Comparison of ENCODE assay signal across 17 cellular contexts in the genomic region with DNA sequence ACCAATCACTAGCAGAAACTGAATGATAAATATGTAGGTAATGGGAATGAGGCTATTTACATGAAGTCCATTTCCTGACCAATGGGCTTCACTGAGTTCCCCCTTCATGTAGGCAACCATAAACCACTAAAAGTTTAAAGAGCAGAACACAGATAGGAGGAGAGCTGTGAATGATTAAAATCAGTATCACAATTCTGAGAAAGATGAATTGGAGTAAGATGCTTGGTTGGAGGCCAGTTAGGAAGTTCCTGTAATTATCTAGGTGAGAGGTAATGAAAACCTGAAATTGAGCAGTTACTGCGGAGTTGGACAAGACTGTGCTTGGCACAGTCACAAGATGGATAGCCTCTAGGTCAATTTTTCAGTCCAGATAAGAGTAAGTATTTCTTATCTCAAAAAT. TPM values are rescaled to one million over a fixed set of nuclear protein-coding genes. Genes with fewer than 3 reads are reported as not detected.
DNase-seq lines count a peak whose midpoint lies in the region; ATAC-seq and TF ChIP-seq lines count a peak whose summit lies in the region.
"Had no signal": no experiment of that assay in that cellular context is flagged by ENCODE, and none has a peak within 500 bp of the region (broad histone marks: within the 10 kb centered on the region; RNA-seq: fewer than 3 reads in every experiment).

No MANE protein-coding gene starts in this region.

- H3K4me1 ChIP-seq in ascending aorta (no peaks in the 10 kb centered on the region), sigmoid colon (no peaks in the 10 kb centered on the region)
- H3K4me1 ChIP-seq: psoas muscle had no signal

- peak overlapping the region; percentile 83 for H3K27ac Mint-ChIP-seq in activated CD8-positive, alpha-beta memory T cell treated with anti-CD3 and anti-CD28 coated beads, Interleukin-2, amount 10 ng/mL, durations not matched to agents 7 days and 5 days
- peak overlapping the region; percentile 81 for H3K27ac Mint-ChIP-seq in activated naive CD8-positive, alpha-beta T cell

- H3K4me1 Mint-ChIP-seq in activated CD8-positive, alpha-beta memory T cell treated with anti-CD3 and anti-CD28 coated beads, Interleukin-2, amount 10 ng/mL, durations not matched to agents 7 days and 5 days: peaks cover 77% of the 10 kb centered on the region
- H3K4me1 Mint-ChIP-seq in activated naive CD8-positive, alpha-beta T cell (ENCODE audit: low read depth): peaks cover 55% of the 10 kb centered on the region

- no peak for DNase-seq in activated CD8-positive, alpha-beta memory T cell treated with anti-CD3 and anti-CD28 coated beads, Interleukin-2, amount 10 ng/mL, durations not matched to agents 7 days and 5 days
- DNase-seq in activated CD8-positive, alpha-beta memory T cell treated with anti-CD3 and anti-CD28 coated beads, Interleukin-2, amount 50 U/mL, for 48 hours: no peak
- DNase-seq in KBM-7 (peak; percentile 20), ascending aorta (ENCODE audit: low spot score in 2 of 2) (no peak), sigmoid colon (no peak), NCI-H2171 (lab: John Stamatoyannopoulos, UW) (no peak)
- no peak for DNase-seq in stimulated activated naive CD8-positive, alpha-beta T cell treated with anti-CD3 and anti-CD28 coated beads, Interleukin-15, Interleukin-2, amounts not matched to agents 100 U/mL and 50 U/mL, for 24 hours
- DNase-seq: activated CD4-positive, alpha-beta T cell treated with anti-CD3 and anti-CD28 coated beads, Interleukin-2, amount 50 U/mL, for 4 hours; activated effector memory CD4-positive, alpha-beta T cell treated with Interleukin-2 at 50 U/mL for 16 hours; mesenchymal stem cell; NCI-H2029 treated with DMSO at 0.1 percent for 48 hours; NCI-H510A treated with DMSO at 0.1 percent for 48 hours; psoas muscle; stomach; T1000 had no signal

- H3K36me3 Mint-ChIP-seq in activated CD8-positive, alpha-beta memory T cell treated with anti-CD3 and anti-CD28 coated beads, Interleukin-2, amount 10 ng/mL, durations not matched to agents 7 days and 5 days: peaks cover 50% of the 10 kb centered on the region
- H3K36me3 Mint-ChIP-seq in activated naive CD8-positive, alpha-beta T cell: no peaks in the 10 kb centered on the region

- in situ Hi-C loops in KBM-7 (cut with MboI; ENCODE audit: low pct_unique_long_range_greater_than_20kb, low sequenced_read_pairs): loop anchor here (25.0 kb wide), 1 partner anchor 431 kb away; no protein-coding TSS in a partner anchor

- H3K36me3 ChIP-seq in ascending aorta: no peaks in the 10 kb centered on the region
- no peaks in the 10 kb centered on the region for H3K36me3 ChIP-seq in sigmoid colon

- no peak for TF ChIP-seq EP300 in sigmoid colon (IDR thresholded peaks at IDR 0.05)

- no peaks in the 10 kb centered on the region for H3K9me3 Mint-ChIP-seq in activated CD8-positive, alpha-beta memory T cell treated with anti-CD3 and anti-CD28 coated beads, Interleukin-2, amount 10 ng/mL, durations not matched to agents 7 days and 5 days (ENCODE audit: low read depth)
- no peaks in the 10 kb centered on the region for H3K9me3 Mint-ChIP-seq in activated naive CD8-positive, alpha-beta T cell (ENCODE audit: low read depth)
- H3K9me3 Mint-ChIP-seq: neural crest cell had no signal

- H3K9me3 ChIP-seq in ascending aorta (no peaks in the 10 kb centered on the region), sigmoid colon (no peaks in the 10 kb centered on the region)
- H3K9me3 ChIP-seq: psoas muscle, stomach had no signal

- H3K4me3 Mint-ChIP-seq in activated CD8-positive, alpha-beta memory T cell treated with anti-CD3 and anti-CD28 coated beads, Interleukin-2, amount 10 ng/mL, durations not matched to agents 7 days and 5 days: peak overlapping the region; percentile 64
- H3K4me3 Mint-ChIP-seq in activated naive CD8-positive, alpha-beta T cell: peak overlapping the region; percentile 67
- H3K4me3 Mint-ChIP-seq: neural crest cell had no signal

- H3K4me3 ChIP-seq in ascending aorta (no peak overlapping the region), sigmoid colon (no peak overlapping the region)
- H3K4me3 ChIP-seq: psoas muscle, stomach had no signal

- intact Hi-C loops in ascending aorta (cut with DNase I) (no loop called here), sigmoid colon (cut with DNase I) (no loop called here)

- H3K27me3 ChIP-seq in ascending aorta: no peaks in the 10 kb centered on the region
- H3K27me3 ChIP-seq in sigmoid colon: no peaks in the 10 kb centered on the region
- H3K27me3 ChIP-seq: stomach had no signal

- H3K27ac ChIP-seq in ascending aorta (no peak overlapping the region), sigmoid colon (no peak overlapping the region)
- H3K27ac ChIP-seq: psoas muscle had no signal

- peak; percentile 33 for ATAC-seq in activated CD8-positive, alpha-beta memory T cell treated with anti-CD3 and anti-CD28 coated beads, Interleukin-2, amount 10 ng/mL, durations not matched to agents 7 days and 5 days
- ATAC-seq in stimulated activated naive CD8-positive, alpha-beta T cell treated with anti-CD3 and anti-CD28 coated beads, Interleukin-15, Interleukin-2, amounts not matched to agents 100 U/mL and 50 U/mL, for 24 hours: peak; percentile 17
- ATAC-seq: psoas muscle had no signal

- no peak for TF ChIP-seq CTCF in ascending aorta (IDR thresholded peaks at IDR 0.05)
- TF ChIP-seq CTCF in sigmoid colon (IDR thresholded peaks at IDR 0.05): no peak

- CTCF ChIA-PET in activated CD8-positive, alpha-beta memory T cell treated with anti-CD3 and anti-CD28 coated beads, Interleukin-2, amount 10 ng/mL, durations not matched to agents 7 days and 5 days (lab: Charles Lee): interaction anchor here (0.7 to 11.1 kb wide), 10 partner anchors 57 to 449 kb away, joined by 3 to 194 read pairs (median 5); a partner anchor contains a TSS

- H3K27me3 Mint-ChIP-seq in activated CD8-positive, alpha-beta memory T cell treated with anti-CD3 and anti-CD28 coated beads, Interleukin-2, amount 10 ng/mL, durations not matched to agents 7 days and 5 days: no peaks in the 10 kb centered on the region
- H3K27me3 Mint-ChIP-seq in activated naive CD8-positive, alpha-beta T cell: no peaks in the 10 kb centered on the region

- WGBS in sigmoid colon, 2 donors: 42 to 46% methylated on average over 1 of the region's 1 CpG

- no peak for TF ChIP-seq POLR2A in sigmoid colon (IDR thresholded peaks at IDR 0.05)

RNA-seq across cellular contexts. Expression of a gene that starts 56.6 kb away (rescaled TPM):
- 10 to 100 TPM; 16.5 to 17.5 TPM for total RNA-seq in activated CD8-positive, alpha-beta memory T cell treated with anti-CD3 and anti-CD28 coated beads, Interleukin-2, amount 10 ng/mL, durations not matched to agents 7 days and 5 days
- 3.3 TPM for total RNA-seq in ascending aorta
- total RNA-seq in sigmoid colon: 1 to 10 TPM; 3.4 to 4.8 (median 4.3) TPM
- polyA plus RNA-seq in sigmoid colon: 10 to 100 TPM in 1 of 3 donors, 1 to 10 TPM in 2; 3.6 to 14.6 (median 4.9) TPM

RNA-seq across cellular contexts. Expression of a gene that starts 57.8 kb away (rescaled TPM):
- total RNA-seq in activated CD8-positive, alpha-beta memory T cell treated with anti-CD3 and anti-CD28 coated beads, Interleukin-2, amount 10 ng/mL, durations not matched to agents 7 days and 5 days: 10 to 100 TPM; 52.2 to 58.8 TPM
- total RNA-seq in ascending aorta: 15.8 TPM
- total RNA-seq in sigmoid colon: 10 to 100 TPM; 14.1 to 29.1 (median 26.0) TPM
- 10 to 100 TPM; 12.5 to 31.7 (median 28.8) TPM for polyA plus RNA-seq in sigmoid colon
